In the genomic region with DNA sequence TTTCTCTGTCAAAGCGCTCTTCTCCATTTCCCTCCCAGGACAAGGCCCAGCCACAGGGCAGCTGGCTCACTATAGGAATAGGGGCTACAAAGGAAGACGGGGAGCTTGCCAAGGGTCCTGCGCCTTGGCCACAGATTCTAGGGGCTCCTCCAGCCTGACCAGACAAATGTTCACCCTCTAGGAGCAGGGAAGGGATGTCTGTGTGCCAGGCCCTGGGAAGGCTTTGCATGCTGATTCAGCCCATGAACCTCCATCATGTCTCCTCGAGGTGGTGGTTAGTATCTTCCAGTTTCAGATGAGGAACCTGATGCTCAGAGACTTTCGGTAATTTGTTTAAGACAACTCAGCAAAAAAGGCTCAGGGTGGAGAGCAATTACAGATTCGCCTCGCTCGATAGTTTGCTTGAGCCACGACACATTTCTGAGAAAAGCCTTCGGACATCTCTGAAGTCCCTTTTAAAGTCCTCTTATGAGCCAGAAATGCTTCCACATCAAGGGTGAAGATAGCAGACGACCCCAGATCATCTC, we compare ENCODE assay signal across 1 cellular context.
TF ChIP-seq lines count a peak whose summit lies in the region.

No MANE protein-coding gene starts in this region.

TF ChIP-seq in SK-N-SH treated with all-trans-retinoic acid at 6 μM for 48 hours, 23 proteins besides CTCF, POLR2A, EP300 and RAD21 (continued from another document):
- TF ChIP-seq, protein P1, sequence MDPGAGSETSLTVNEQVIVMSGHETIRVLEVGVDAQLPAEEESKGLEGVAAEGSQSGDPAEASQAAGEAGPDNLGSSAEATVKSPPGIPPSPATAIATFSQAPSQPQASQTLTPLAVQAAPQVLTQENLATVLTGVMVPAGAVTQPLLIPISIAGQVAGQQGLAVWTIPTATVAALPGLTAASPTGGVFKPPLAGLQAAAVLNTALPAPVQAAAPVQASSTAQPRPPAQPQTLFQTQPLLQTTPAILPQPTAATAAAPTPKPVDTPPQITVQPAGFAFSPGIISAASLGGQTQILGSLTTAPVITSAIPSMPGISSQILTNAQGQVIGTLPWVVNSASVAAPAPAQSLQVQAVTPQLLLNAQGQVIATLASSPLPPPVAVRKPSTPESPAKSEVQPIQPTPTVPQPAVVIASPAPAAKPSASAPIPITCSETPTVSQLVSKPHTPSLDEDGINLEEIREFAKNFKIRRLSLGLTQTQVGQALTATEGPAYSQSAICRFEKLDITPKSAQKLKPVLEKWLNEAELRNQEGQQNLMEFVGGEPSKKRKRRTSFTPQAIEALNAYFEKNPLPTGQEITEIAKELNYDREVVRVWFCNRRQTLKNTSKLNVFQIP (CRISPR knock-in tag; IDR thresholded peaks at IDR 0.05; ENCODE audit: borderline replicate concordance, low read depth): no peak
- TF ChIP-seq, protein P2, sequence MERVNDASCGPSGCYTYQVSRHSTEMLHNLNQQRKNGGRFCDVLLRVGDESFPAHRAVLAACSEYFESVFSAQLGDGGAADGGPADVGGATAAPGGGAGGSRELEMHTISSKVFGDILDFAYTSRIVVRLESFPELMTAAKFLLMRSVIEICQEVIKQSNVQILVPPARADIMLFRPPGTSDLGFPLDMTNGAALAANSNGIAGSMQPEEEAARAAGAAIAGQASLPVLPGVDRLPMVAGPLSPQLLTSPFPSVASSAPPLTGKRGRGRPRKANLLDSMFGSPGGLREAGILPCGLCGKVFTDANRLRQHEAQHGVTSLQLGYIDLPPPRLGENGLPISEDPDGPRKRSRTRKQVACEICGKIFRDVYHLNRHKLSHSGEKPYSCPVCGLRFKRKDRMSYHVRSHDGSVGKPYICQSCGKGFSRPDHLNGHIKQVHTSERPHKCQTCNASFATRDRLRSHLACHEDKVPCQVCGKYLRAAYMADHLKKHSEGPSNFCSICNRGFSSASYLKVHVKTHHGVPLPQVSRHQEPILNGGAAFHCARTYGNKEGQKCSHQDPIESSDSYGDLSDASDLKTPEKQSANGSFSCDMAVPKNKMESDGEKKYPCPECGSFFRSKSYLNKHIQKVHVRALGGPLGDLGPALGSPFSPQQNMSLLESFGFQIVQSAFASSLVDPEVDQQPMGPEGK (CRISPR knock-in tag; IDR thresholded peaks at IDR 0.05; ENCODE audit: borderline replicate concordance): no peak
